In genomic region chr22:18130699-18131429, GRCh38 we compare ENCODE assay signal across 1 cellular context.
A peak's percentile ranks its signal among the peaks of the same experiment; 100 is the strongest.
TF ChIP-seq lines count a peak whose summit lies in the region.

No MANE protein-coding gene starts in this region.

TF ChIP-seq in HepG2, 621 proteins besides CTCF, POLR2A, EP300 and RAD21:
- TF ChIP-seq PTBP1 (IDR thresholded peaks at IDR 0.05; ENCODE audit: low read depth, low read length, poor library complexity, severe bottlenecking), result no peak
- TF ChIP-seq AGO2 (optimal IDR thresholded peaks at IDR 0.05; ENCODE audit: low read depth, low read length), result peak; percentile 34
- TF ChIP-seq DZIP1 (CRISPR knock-in tag; IDR thresholded peaks at IDR 0.05), result no peak
